In genomic region chr19:4744451-4745170, GRCh38 we compare ENCODE assay signal across 1 cellular context.
TF ChIP-seq lines count a peak whose summit lies in the region.

No MANE protein-coding gene starts in this region.

TF ChIP-seq in HEK293, 187 proteins besides CTCF, POLR2A, EP300 and RAD21 (continued from another document):
- TF ChIP-seq PRDM10 (tag by site-specific recombination; IDR thresholded peaks at IDR 0.05) (peak; percentile 73), ZNF560 (tag by site-specific recombination; IDR thresholded peaks at IDR 0.05; ENCODE audit: borderline replicate concordance) (no peak), ZNF571 (tag by site-specific recombination; IDR thresholded peaks at IDR 0.05) (no peak)
